Comparison of ENCODE assay signal across 8 cellular contexts in the genomic region with DNA sequence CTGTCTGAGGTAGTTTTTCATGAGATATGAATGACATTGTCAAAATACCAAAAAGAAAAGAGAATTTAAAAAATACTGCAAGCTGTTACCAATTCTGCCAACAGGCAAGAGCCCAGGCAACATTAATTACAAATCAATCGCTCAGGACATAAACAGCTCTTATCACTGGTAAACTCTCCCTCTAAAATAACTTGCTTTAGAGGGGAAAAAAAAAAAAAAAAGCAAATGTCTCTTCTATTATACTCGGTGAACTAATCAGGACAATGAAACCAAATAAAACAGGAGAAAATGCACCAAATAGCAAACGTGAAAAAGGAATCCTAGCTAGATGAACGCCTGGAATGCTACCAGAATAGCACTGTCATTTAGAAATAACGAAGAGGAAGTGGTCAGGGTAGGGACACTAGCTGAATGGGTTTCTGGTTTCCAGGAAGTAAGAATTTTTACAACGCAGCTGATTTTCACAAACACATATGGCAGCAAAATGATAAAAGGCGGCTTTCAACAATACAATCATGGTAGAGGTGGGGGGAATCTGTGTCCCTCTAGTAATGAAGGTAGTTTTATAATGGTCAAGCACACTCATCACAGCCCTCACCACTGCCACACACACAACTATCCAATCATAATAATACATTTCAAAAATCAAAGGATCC.
A peak's percentile ranks its signal among the peaks of the same experiment; 100 is the strongest.
DNase-seq lines count a peak whose midpoint lies in the region; ATAC-seq and TF ChIP-seq lines count a peak whose summit lies in the region.

No MANE protein-coding gene starts in this region.

- H3K4me3 Mint-ChIP-seq in MCF 10A (ENCODE audit: unreplicated experiment), result no peak overlapping the region
- H3K4me3 Mint-ChIP-seq in endothelial cell (ENCODE audit: unreplicated experiment), result peak overlapping the region; percentile 16

- POLR2A ChIA-PET in MCF 10A (lab: Yijun Ruan, JAX), result no interaction called here

- DNase-seq in MCF 10A (ENCODE audit: unreplicated experiment) (no peak), breast epithelium (ENCODE audit: low spot score in 2 of 2) (no peak), NCI-H2029 (lab: John Stamatoyannopoulos, UW) (peak; percentile 62), endothelial cell (ENCODE audit: low spot score) (no peak), sciatic nerve (ENCODE audit: low spot score) (no peak), cortex of kidney (lab: John Stamatoyannopoulos, UW) (no peak), nucleus accumbens (lab: John Stamatoyannopoulos, UW) (no peak)

- H3K9me3 Mint-ChIP-seq in MCF 10A (ENCODE audit: unreplicated experiment), result peaks cover 10% of the 10 kb centered on the region
- H3K9me3 Mint-ChIP-seq in endothelial cell (ENCODE audit: unreplicated experiment), result no peaks in the 10 kb centered on the region

- CTCF ChIA-PET in MCF 10A (lab: Yijun Ruan, JAX), result interaction anchor here (0.9 kb wide), 1 partner anchor 524 kb away, joined by 3 read pairs; no protein-coding TSS in a partner anchor

- no peaks in the 10 kb centered on the region for H3K27me3 Mint-ChIP-seq in MCF 10A (ENCODE audit: insufficient read depth, unreplicated experiment)
- H3K27me3 Mint-ChIP-seq in endothelial cell (ENCODE audit: unreplicated experiment), result no peaks in the 10 kb centered on the region

- H3K4me1 Mint-ChIP-seq in MCF 10A (ENCODE audit: insufficient read depth, unreplicated experiment) (no peaks in the 10 kb centered on the region), endothelial cell (ENCODE audit: unreplicated experiment) (peaks cover 13% of the 10 kb centered on the region)

- H3K27me3 ChIP-seq in breast epithelium, result no peaks in the 10 kb centered on the region

- TF ChIP-seq CTCF in MCF 10A (IDR thresholded peaks at IDR 0.05; ENCODE audit: unreplicated experiment) (no peak), breast epithelium (IDR thresholded peaks at IDR 0.05) (no peak), endothelial cell (IDR thresholded peaks at IDR 0.05; ENCODE audit: unreplicated experiment) (no peak)

- no TSS peak for BruUV-seq in MCF 10A (replicated peaks; lab: Mats Ljungman, UMichigan)

- TF ChIP-seq POLR2A in breast epithelium (IDR thresholded peaks at IDR 0.05), result no peak

- H3K9me3 ChIP-seq in breast epithelium, result peaks cover 0 to 6% of the 10 kb centered on the region in 2 donors

- H3K27ac ChIP-seq in breast epithelium, result no peak overlapping the region

- H3K36me3 ChIP-seq in breast epithelium, result no peaks in the 10 kb centered on the region

- H3K4me3 ChIP-seq in breast epithelium, result no peak overlapping the region

- H3K4me1 ChIP-seq in breast epithelium, result no peaks in the 10 kb centered on the region

- H3K36me3 Mint-ChIP-seq in MCF 10A (ENCODE audit: insufficient read depth, unreplicated experiment) (peaks cover 9% of the 10 kb centered on the region), endothelial cell (ENCODE audit: low read depth, unreplicated experiment) (no peaks in the 10 kb centered on the region)

- ATAC-seq in sciatic nerve (peak; percentile 65), HG02970 (IDR thresholded peaks at IDR 0.05; ENCODE audit: low FRiP score, unreplicated experiment) (no peak)

- intact Hi-C loops in MCF 10A (cut with micrococcal nuclease) (no loop called here), breast epithelium (cut with DNase I; ENCODE audit: low total_unique reads) (no loop called here), sciatic nerve (cut with DNase I) (no loop called here)

- peak overlapping the region; percentile 16 for H3K27ac Mint-ChIP-seq in MCF 10A (ENCODE audit: low read depth, unreplicated experiment)
- peak overlapping the region; percentile 84 for H3K27ac Mint-ChIP-seq in endothelial cell (ENCODE audit: unreplicated experiment)
